In genomic region chrX:152958524-152959465, GRCh38 we compare ENCODE assay signal across 8 cellular contexts. TPM values are rescaled to one million over a fixed set of nuclear protein-coding genes. Genes with fewer than 3 reads are reported as not detected.
A peak's percentile ranks its signal among the peaks of the same experiment; 100 is the strongest.
DNase-seq lines count a peak whose midpoint lies in the region; ATAC-seq, FAIRE-seq and TF ChIP-seq lines count a peak whose summit lies in the region.

No MANE protein-coding gene starts in this region.

- dilution Hi-C loops in keratinocyte (cut with MboI; ENCODE audit: extremely low pct_ligation_motif_present, low sequenced_read_pairs), result no loop called here

- FAIRE-seq in keratinocyte (lab: Jason Lieb, UNC), result no peak

- no peaks in the 10 kb centered on the region for H3K9me1 ChIP-seq in keratinocyte (ENCODE audit: control insufficient read depth, extremely low read depth, insufficient read depth, low read length)

- no peak overlapping the region for H3K27ac ChIP-seq in keratinocyte (ENCODE audit: control insufficient read depth, insufficient read depth, low read length)

- ATAC-seq in GM19023 (IDR thresholded peaks at IDR 0.05; ENCODE audit: unreplicated experiment) (peak; percentile 86), HG03280 (IDR thresholded peaks at IDR 0.05; ENCODE audit: unreplicated experiment) (peak; percentile 86)
- peak; percentile 95 to 97 for ATAC-seq in activated CD4-positive, CD25-positive, alpha-beta regulatory T cell treated with anti-CD3 and anti-CD28 coated beads, Interleukin-2, amount 50 U/mL, for 24 hours

- H3K79me2 ChIP-seq in keratinocyte (ENCODE audit: control insufficient read depth, insufficient read depth, low read length), result no peaks in the 10 kb centered on the region

- H3K36me3 ChIP-seq in keratinocyte (ENCODE audit: control insufficient read depth in 2 of 2, extremely low read depth in 1 of 2, insufficient read depth in 2 of 2, low read length in 2 of 2), result peaks cover 0 to 8% of the 10 kb centered on the region in 2 experiments

- H3K9ac ChIP-seq in keratinocyte (ENCODE audit: control insufficient read depth, extremely low read depth, insufficient read depth, low read length), result no peak overlapping the region

- H3K4me3 ChIP-seq in AG09309 (ENCODE audit: control insufficient read depth, low read depth, low read length) (peak overlapping the region; percentile 8), keratinocyte (ENCODE audit: control insufficient read depth in 2 of 3, extremely low read depth in 1 of 3, insufficient read depth in 2 of 3, low read depth in 1 of 3, low read length in 3 of 3) (no peak overlapping the region)

- peak overlapping the region; percentile 27 for H3K4me2 ChIP-seq in keratinocyte (ENCODE audit: control insufficient read depth, extremely low read depth, insufficient read depth, low read depth, low read length)

- no peaks in the 10 kb centered on the region for H4K20me1 ChIP-seq in keratinocyte (ENCODE audit: control insufficient read depth, extremely low read depth, insufficient read depth, low read length)

- no peaks in the 10 kb centered on the region for H3K27me3 ChIP-seq in keratinocyte (ENCODE audit: control insufficient read depth, extremely low read depth, insufficient read depth, low read length)

- H3K9me3 ChIP-seq in keratinocyte (ENCODE audit: control insufficient read depth, low read depth, low read length), result no peaks in the 10 kb centered on the region

- DNase-seq in AG09309 (ENCODE audit: low read depth) (peak; percentile 52), NCI-H345 treated with DMSO at 0.1 percent for 48 hours (lab: John Stamatoyannopoulos, UW; ENCODE audit: unreplicated experiment) (peak; percentile 79), cerebellar nuclear complex (lab: John Stamatoyannopoulos, UW) (peak; percentile 3 to 47), keratinocyte (ENCODE audit: low read depth, low spot score) (peak; percentile 17)
- peak; percentile 85 for DNase-seq in stimulated activated CD4-positive, alpha-beta T cell treated with anti-CD3 and anti-CD28 coated beads, Interleukin-15, amount 100 ng/mL, for 24 hours

- TF ChIP-seq CTCF in AG09309 (IDR thresholded peaks at IDR 0.05; ENCODE audit: control insufficient read depth, insufficient read depth, low read depth, low read length, missing control alignments) (peak; percentile 84), keratinocyte (optimal IDR thresholded peaks at IDR 0.05 in 1 of 3, IDR thresholded peaks at IDR 0.05 in 1 of 3, conservative IDR thresholded peaks at IDR 0.05 in 1 of 3; ENCODE audit: extremely low read depth in 1 of 3, insufficient read depth in 2 of 3, low read length in 3 of 3) (peak; percentile 77 to 82 (median 78))

- no peaks in the 10 kb centered on the region for H3K4me1 ChIP-seq in keratinocyte (ENCODE audit: control insufficient read depth, extremely low read depth, insufficient read depth, low read length)

- peak overlapping the region; percentile 19 for H2AFZ ChIP-seq in keratinocyte (ENCODE audit: control insufficient read depth, low read length)

RNA-seq across cellular contexts. Expression of gene PNMA5, which starts 35.1 kb away (rescaled TPM):
- not detected in 3 replicates for polyA plus RNA-seq in keratinocyte
- polyA plus RNA-seq in keratinocyte (2011; ENCODE audit: low read depth), result not detected
- polyA plus RNA-seq in keratinocyte (2011; cell fraction: cytosol; rRNA removed), result not detected in 2 replicates
- polyA plus RNA-seq in keratinocyte (2011; cell fraction: nucleus; rRNA removed), result not detected in 2 replicates
- polyA plus RNA-seq in keratinocyte (2012; ENCODE audit: low replicate concordance), result 0.25 TPM in 1 of 2 replicates, not detected in the other
- polyA minus RNA-seq in keratinocyte, result not detected in 3 replicates
- polyA minus RNA-seq in keratinocyte (2011; cell fraction: cytosol; rRNA and poly(A)+ RNA removed), result not detected
- not detected in 2 replicates for polyA minus RNA-seq in keratinocyte (2011; cell fraction: nucleus; rRNA and poly(A)+ RNA removed)

Comparison
In these comparisons a context has a peak if more than half of its experiments do, and no peak if none do; other contexts are left out.
1. DNase-seq: peak in every context shown above with its lines; median percentile 85 in stimulated activated CD4-positive, alpha-beta T cell treated with anti-CD3 and anti-CD28 coated beads, Interleukin-15, amount 100 ng/mL, for 24 hours; 79 in NCI-H345 treated with DMSO at 0.1 percent for 48 hours; 52 in AG09309; 25 in cerebellar nuclear complex; 17 in keratinocyte.